ENCODE assay signal across 17 cellular contexts in the genomic region with DNA sequence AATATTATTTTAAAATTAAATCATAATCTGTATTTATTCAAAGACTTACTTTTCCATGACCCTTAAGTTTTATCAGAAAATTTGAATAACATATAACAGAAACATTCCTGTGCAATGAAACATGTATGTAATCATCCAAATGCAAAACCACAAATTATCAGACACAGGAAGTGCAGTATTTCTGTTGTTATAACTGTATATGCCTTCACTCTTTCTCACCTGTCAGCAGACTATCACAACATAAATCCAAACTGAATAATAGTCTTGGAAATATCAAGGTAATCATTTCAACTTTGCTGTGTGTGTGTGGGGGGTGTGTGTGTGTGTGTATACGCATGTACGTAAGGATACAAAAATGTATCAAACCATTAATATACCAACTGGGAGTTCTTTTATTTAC.
"Had no signal": no experiment of that assay in that cellular context is flagged by ENCODE, and none has a peak within 500 bp of the region (broad histone marks: within the 10 kb centered on the region; RNA-seq: fewer than 3 reads in every experiment).

No MANE protein-coding gene starts in this region.

- H3K36me3 ChIP-seq: cardiac muscle cell, gastrocnemius medialis, heart right ventricle, ovary, spleen had no signal

- H3K4me3 ChIP-seq: cardiac muscle cell, dorsolateral prefrontal cortex, gastrocnemius medialis, heart right ventricle, lung, ovary, spleen had no signal

- H3K9me3 ChIP-seq: gastrocnemius medialis, heart right ventricle, ovary, spleen had no signal

- H3K4me1 ChIP-seq: spleen had no signal

- H3K27me3 ChIP-seq: cardiac muscle cell, dorsolateral prefrontal cortex, gastrocnemius medialis, heart right ventricle, ovary, spleen had no signal

- DNase-seq: activated CD4-positive, alpha-beta T cell treated with anti-CD3 and anti-CD28 coated beads for 4 hours; activated CD8-positive, alpha-beta memory T cell treated with anti-CD3 and anti-CD28 coated beads, Interleukin-2, amount 50 U/mL, for 48 hours; activated CD8-positive, alpha-beta T cell treated with anti-CD3 and anti-CD28 coated beads, Interleukin-2, amount 10 ng/mL, durations not matched to agents 7 days and 5 days; activated naive CD4-positive, alpha-beta T cell; activated naive CD8-positive, alpha-beta T cell treated with anti-CD3 and anti-CD28 coated beads, Interleukin-2, amount 10 ng/mL, durations not matched to agents 7 days and 5 days; aorta; dorsolateral prefrontal cortex; gastrocnemius medialis; heart right ventricle; ovary; spleen; stimulated activated naive CD8-positive, alpha-beta T cell treated with anti-CD3 and anti-CD28 coated beads, Interleukin-15, amount 100 ng/mL, for 72 hours had no signal

- ATAC-seq: activated CD8-positive, alpha-beta T cell treated with anti-CD3 and anti-CD28 coated beads, Interleukin-2, amount 10 ng/mL, durations not matched to agents 7 days and 5 days; esophagus mucosa; gastrocnemius medialis; heart right ventricle; sciatic nerve; stimulated activated naive CD8-positive, alpha-beta T cell treated with anti-CD3 and anti-CD28 coated beads, Interleukin-15, amount 100 ng/mL, for 72 hours; WTC11 had no signal

- H3K27ac ChIP-seq: cardiac muscle cell, dorsolateral prefrontal cortex, gastrocnemius medialis, heart right ventricle, ovary, spleen had no signal
